ENCODE assay signal across 1 cellular context in the genomic region with DNA sequence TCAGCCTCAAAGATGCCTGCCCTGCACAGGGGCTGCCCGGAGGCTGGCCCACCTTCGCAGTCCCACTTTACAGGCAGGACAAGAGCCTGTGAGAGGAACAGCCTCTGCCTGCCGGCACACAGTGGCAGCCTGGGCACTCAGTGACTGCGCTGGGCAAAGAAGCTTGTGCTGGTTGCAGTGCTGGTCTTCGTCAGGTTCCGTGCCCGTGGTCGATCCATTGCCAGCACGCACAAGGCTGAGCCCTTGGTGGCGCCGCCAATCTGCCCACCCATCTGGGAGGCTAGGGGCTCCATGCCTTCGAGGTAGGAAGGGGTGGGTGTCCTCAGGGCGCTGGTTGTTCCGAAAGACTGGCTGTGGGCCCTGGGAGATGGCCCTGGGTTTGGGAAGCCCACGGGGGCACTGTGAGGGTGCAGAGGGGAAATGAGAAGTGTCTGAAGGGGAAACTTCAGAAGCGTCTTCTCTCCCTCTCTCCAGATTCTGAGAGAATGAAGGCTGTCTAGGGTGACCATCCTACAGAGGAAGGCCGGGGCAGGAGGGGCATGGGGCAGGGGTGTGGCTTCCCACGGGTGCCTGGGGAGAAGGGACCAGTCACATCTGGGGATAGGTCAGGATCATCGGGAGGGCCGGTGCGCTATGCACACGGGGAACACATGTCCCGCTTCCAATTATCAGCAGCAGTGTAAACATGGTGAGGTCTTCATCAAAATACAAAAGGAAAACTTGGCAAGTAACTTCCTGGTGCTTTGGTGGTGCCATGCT.
TF ChIP-seq lines count a peak whose summit lies in the region.

No MANE protein-coding gene starts in this region.

TF ChIP-seq in IMR-90, 13 proteins besides CTCF, POLR2A, EP300 and RAD21 (continued from another document):
- TF ChIP-seq MAZ (IDR thresholded peaks at IDR 0.05; ENCODE audit: borderline replicate concordance, low read depth, low read length) (no peak), SMC3 (IDR thresholded peaks at IDR 0.05; ENCODE audit: low read depth, low read length) (no peak), RFX5 (IDR thresholded peaks at IDR 0.05; ENCODE audit: low read depth, low read length) (no peak), CHD1 (IDR thresholded peaks at IDR 0.05; ENCODE audit: low read depth, low read length) (no peak), NFE2L2 (IDR thresholded peaks at IDR 0.05; ENCODE audit: low read depth, low read length) (no peak), RCOR1 (IDR thresholded peaks at IDR 0.05; ENCODE audit: insufficient replicate concordance, low read length) (no peak), CEBPB (IDR thresholded peaks at IDR 0.05; ENCODE audit: low read depth, low read length) (no peak), MXI1 (IDR thresholded peaks at IDR 0.05; ENCODE audit: borderline replicate concordance, low read depth, low read length) (no peak), MAFK (IDR thresholded peaks at IDR 0.05; ENCODE audit: low read depth, low read length) (no peak)
- TF ChIP-seq, protein P1, sequence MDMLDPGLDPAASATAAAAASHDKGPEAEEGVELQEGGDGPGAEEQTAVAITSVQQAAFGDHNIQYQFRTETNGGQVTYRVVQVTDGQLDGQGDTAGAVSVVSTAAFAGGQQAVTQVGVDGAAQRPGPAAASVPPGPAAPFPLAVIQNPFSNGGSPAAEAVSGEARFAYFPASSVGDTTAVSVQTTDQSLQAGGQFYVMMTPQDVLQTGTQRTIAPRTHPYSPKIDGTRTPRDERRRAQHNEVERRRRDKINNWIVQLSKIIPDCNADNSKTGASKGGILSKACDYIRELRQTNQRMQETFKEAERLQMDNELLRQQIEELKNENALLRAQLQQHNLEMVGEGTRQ (IDR thresholded peaks at IDR 0.05; ENCODE audit: low read depth, low read length), result no peak
